In the genomic region with DNA sequence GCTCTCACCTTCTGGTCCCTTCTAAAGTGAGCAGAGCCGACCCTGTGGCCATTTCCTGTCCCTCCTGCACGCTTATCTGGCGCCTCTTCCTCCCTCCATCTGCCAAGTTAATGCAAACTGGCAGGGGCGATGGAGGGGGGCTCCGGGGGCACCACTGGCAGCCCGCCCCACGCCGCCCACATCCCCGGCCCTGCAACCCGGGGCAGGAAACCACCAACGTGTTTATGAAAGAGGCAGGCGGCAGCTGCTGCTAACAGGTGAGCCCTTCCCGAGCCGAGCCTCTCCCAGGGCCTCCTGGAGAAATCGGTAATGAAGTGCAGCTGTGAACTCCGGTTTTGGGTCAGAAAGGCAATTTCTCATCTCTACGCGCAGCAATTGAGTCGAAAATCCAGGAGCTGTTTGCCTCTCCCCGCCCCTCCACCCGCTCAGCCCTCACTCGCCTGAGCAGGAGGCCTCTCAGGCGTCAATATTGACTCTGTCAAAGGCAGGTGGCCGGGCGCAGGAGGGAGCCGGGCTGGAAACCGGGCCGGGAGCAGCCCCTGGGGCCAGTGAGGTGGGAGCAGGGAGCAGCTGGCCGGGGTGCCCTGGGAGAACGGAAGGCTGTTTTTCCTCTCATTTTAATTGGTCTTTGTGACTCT, we compare ENCODE assay signal across 1 cellular context.
TF ChIP-seq lines count a peak whose summit lies in the region.

No MANE protein-coding gene starts in this region.

TF ChIP-seq in HepG2, 621 proteins besides CTCF, POLR2A, EP300 and RAD21 (continued from another document and continues in another):
- TF ChIP-seq, protein P1, sequence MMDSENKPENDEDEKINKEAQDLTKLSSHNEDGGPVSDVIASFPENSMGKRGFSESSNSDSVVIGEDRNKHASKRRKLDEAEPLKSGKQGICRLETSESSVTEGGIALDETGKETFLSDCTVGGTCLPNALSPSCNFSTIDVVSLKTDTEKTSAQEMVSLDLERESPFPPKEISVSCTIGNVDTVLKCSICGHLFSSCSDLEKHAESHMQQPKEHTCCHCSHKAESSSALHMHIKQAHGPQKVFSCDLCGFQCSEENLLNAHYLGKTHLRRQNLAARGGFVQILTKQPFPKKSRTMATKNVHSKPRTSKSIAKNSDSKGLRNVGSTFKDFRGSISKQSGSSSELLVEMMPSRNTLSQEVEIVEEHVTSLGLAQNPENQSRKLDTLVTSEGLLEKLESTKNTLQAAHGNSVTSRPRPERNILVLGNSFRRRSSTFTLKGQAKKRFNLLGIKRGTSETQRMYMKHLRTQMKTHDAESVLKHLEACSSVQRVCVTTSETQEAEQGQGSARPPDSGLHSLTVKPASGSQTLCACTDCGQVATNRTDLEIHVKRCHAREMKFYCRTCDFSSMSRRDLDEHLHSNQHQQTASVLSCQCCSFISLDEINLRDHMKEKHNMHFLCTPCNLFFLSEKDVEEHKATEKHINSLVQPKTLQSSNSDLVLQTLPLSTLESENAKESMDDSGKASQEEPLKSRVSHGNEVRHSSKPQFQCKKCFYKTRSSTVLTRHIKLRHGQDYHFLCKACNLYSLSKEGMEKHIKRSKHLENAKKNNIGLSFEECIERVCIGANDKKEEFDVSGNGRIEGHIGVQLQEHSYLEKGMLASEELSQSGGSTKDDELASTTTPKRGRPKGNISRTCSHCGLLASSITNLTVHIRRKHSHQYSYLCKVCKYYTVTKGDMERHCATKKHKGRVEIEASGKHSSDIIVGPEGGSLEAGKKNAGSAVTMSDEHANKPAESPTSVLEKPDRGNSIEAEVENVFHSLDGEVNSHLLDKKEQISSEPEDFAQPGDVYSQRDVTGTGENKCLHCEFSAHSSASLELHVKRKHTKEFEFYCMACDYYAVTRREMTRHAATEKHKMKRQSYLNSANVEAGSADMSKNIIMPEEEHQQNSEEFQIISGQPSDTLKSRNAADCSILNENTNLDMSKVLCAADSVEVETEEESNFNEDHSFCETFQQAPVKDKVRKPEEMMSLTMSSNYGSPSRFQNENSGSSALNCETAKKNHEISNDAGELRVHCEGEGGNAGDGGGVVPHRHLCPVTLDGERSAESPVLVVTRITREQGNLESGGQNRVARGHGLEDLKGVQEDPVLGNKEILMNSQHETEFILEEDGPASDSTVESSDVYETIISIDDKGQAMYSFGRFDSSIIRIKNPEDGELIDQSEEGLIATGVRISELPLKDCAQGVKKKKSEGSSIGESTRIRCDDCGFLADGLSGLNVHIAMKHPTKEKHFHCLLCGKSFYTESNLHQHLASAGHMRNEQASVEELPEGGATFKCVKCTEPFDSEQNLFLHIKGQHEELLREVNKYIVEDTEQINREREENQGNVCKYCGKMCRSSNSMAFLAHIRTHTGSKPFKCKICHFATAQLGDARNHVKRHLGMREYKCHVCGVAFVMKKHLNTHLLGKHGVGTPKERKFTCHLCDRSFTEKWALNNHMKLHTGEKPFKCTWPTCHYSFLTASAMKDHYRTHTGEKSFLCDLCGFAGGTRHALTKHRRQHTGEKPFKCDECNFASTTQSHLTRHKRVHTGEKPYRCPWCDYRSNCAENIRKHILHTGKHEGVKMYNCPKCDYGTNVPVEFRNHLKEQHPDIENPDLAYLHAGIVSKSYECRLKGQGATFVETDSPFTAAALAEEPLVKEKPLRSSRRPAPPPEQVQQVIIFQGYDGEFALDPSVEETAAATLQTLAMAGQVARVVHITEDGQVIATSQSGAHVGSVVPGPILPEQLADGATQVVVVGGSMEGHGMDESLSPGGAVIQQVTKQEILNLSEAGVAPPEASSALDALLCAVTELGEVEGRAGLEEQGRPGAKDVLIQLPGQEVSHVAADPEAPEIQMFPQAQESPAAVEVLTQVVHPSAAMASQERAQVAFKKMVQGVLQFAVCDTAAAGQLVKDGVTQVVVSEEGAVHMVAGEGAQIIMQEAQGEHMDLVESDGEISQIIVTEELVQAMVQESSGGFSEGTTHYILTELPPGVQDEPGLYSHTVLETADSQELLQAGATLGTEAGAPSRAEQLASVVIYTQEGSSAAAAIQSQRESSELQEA (CRISPR knock-in tag; IDR thresholded peaks at IDR 0.05; ENCODE audit: not compliant biosample characterization) = peak; percentile 53
- TF ChIP-seq ZNF713 (CRISPR knock-in tag; IDR thresholded peaks at IDR 0.05) (peak; percentile 55; the same call in 1 of the 2 replicates), ZNF772 (CRISPR knock-in tag; IDR thresholded peaks at IDR 0.05) (peak; percentile 91), ZNF292 (CRISPR knock-in tag; IDR thresholded peaks at IDR 0.05; ENCODE audit: borderline replicate concordance, low read depth) (peak; percentile 98), NFYC (CRISPR knock-in tag; IDR thresholded peaks at IDR 0.05) (peak; percentile 41; the same call in 1 of the 2 replicates), YEATS4 (CRISPR knock-in tag; IDR thresholded peaks at IDR 0.05; ENCODE audit: borderline replicate concordance) (peak; percentile 58; the same call in 1 of the 2 replicates), ZFAT (CRISPR knock-in tag; conservative IDR thresholded peaks at IDR 0.05) (peak; percentile 63; the same call in 1 of the 2 replicates), MTF2 (CRISPR knock-in tag; IDR thresholded peaks at IDR 0.05; ENCODE audit: borderline replicate concordance) (no peak; the same call in 1 of the 2 replicates), MIER2 (CRISPR knock-in tag; IDR thresholded peaks at IDR 0.05) (peak; percentile 59; the same call in 1 of the 2 replicates), DR1 (CRISPR knock-in tag; IDR thresholded peaks at IDR 0.05) (no peak), GABPB1 (CRISPR knock-in tag; IDR thresholded peaks at IDR 0.05) (peak; percentile 68), GABPA (IDR thresholded peaks at IDR 0.05; ENCODE audit: low read depth, low read length) (no peak), GABPA (CRISPR knock-in tag; IDR thresholded peaks at IDR 0.05; ENCODE audit: low read depth) (no peak), FOXC1 (CRISPR knock-in tag; IDR thresholded peaks at IDR 0.05; ENCODE audit: borderline replicate concordance) (peak; percentile 83; the same call in 1 of the 2 replicates), HOXA3 (CRISPR knock-in tag; IDR thresholded peaks at IDR 0.05) (peak; percentile 83), GATAD2A (CRISPR knock-in tag; IDR thresholded peaks at IDR 0.05) (peak; percentile 85), ONECUT2 (CRISPR knock-in tag; IDR thresholded peaks at IDR 0.05) (peak; percentile 55), ETV5 (CRISPR knock-in tag; IDR thresholded peaks at IDR 0.05; ENCODE audit: borderline replicate concordance) (peak; percentile 74), TMF1 (CRISPR knock-in tag; IDR thresholded peaks at IDR 0.05; ENCODE audit: low read depth) (peak; percentile 83), RXRB (CRISPR knock-in tag; IDR thresholded peaks at IDR 0.05; ENCODE audit: borderline replicate concordance) (peak; percentile 81), ZNF451 (CRISPR knock-in tag; IDR thresholded peaks at IDR 0.05) (peak; percentile 90), MEIS1 (CRISPR knock-in tag; IDR thresholded peaks at IDR 0.05; ENCODE audit: borderline replicate concordance) (peak; percentile 74; the same call in 1 of the 2 replicates), SP4 (CRISPR knock-in tag; IDR thresholded peaks at IDR 0.05) (no peak), DPF2 (CRISPR knock-in tag; IDR thresholded peaks at IDR 0.05; ENCODE audit: borderline replicate concordance, low read depth) (peak; percentile 79), ZNF589 (CRISPR knock-in tag; conservative IDR thresholded peaks at IDR 0.05) (peak; percentile 84; the same call in 1 of the 2 replicates), KDM2A (CRISPR knock-in tag; IDR thresholded peaks at IDR 0.05; ENCODE audit: borderline replicate concordance, low read depth) (peak; percentile 90), ZNF709 (CRISPR knock-in tag; IDR thresholded peaks at IDR 0.05) (peak; percentile 94), MTA3 (CRISPR knock-in tag; IDR thresholded peaks at IDR 0.05) (no peak), HDAC1 (CRISPR knock-in tag; IDR thresholded peaks at IDR 0.05) (peak; percentile 97), ZC3H13 (CRISPR knock-in tag; IDR thresholded peaks at IDR 0.05) (0 out of 2 replicates have a peak, but pooled peaks have one; percentile 51), NFATC3 (CRISPR knock-in tag; IDR thresholded peaks at IDR 0.05) (peak; percentile 40; the same call in 1 of the 2 replicates)
- TF ChIP-seq, protein P2, sequence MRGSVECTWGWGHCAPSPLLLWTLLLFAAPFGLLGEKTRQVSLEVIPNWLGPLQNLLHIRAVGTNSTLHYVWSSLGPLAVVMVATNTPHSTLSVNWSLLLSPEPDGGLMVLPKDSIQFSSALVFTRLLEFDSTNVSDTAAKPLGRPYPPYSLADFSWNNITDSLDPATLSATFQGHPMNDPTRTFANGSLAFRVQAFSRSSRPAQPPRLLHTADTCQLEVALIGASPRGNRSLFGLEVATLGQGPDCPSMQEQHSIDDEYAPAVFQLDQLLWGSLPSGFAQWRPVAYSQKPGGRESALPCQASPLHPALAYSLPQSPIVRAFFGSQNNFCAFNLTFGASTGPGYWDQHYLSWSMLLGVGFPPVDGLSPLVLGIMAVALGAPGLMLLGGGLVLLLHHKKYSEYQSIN (CRISPR knock-in tag; IDR thresholded peaks at IDR 0.05; ENCODE audit: borderline replicate concordance) = no peak
- TF ChIP-seq, protein P3, sequence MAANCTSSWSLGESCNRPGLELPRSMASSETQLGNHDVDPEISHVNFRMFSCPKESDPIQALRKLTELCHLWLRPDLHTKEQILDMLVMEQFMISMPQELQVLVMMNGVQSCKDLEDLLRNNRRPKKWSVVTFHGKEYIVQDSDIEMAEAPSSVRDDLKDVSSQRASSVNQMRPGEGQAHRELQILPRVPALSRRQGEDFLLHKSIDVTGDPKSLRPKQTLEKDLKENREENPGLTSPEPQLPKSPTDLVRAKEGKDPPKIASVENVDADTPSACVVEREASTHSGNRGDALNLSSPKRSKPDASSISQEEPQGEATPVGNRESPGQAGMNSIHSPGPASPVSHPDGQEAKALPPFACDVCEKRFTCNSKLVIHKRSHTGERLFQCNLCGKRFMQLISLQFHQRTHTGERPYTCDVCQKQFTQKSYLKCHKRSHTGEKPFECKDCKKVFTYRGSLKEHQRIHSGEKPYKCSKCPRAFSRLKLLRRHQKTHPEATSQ (CRISPR knock-in tag; IDR thresholded peaks at IDR 0.05; ENCODE audit: borderline replicate concordance) = peak; percentile 71; the same call in 1 of the 2 replicates
- TF ChIP-seq, protein P4, sequence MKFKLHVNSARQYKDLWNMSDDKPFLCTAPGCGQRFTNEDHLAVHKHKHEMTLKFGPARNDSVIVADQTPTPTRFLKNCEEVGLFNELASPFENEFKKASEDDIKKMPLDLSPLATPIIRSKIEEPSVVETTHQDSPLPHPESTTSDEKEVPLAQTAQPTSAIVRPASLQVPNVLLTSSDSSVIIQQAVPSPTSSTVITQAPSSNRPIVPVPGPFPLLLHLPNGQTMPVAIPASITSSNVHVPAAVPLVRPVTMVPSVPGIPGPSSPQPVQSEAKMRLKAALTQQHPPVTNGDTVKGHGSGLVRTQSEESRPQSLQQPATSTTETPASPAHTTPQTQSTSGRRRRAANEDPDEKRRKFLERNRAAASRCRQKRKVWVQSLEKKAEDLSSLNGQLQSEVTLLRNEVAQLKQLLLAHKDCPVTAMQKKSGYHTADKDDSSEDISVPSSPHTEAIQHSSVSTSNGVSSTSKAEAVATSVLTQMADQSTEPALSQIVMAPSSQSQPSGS (CRISPR knock-in tag; IDR thresholded peaks at IDR 0.05) = no peak
- TF ChIP-seq, protein P5, sequence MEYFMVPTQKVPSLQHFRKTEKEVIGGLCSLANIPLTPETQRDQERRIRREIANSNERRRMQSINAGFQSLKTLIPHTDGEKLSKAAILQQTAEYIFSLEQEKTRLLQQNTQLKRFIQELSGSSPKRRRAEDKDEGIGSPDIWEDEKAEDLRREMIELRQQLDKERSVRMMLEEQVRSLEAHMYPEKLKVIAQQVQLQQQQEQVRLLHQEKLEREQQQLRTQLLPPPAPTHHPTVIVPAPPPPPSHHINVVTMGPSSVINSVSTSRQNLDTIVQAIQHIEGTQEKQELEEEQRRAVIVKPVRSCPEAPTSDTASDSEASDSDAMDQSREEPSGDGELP (IDR thresholded peaks at IDR 0.05; ENCODE audit: borderline replicate concordance, low read depth) = peak; percentile 89; the same call in 1 of the 2 replicates
- TF ChIP-seq, protein P6, sequence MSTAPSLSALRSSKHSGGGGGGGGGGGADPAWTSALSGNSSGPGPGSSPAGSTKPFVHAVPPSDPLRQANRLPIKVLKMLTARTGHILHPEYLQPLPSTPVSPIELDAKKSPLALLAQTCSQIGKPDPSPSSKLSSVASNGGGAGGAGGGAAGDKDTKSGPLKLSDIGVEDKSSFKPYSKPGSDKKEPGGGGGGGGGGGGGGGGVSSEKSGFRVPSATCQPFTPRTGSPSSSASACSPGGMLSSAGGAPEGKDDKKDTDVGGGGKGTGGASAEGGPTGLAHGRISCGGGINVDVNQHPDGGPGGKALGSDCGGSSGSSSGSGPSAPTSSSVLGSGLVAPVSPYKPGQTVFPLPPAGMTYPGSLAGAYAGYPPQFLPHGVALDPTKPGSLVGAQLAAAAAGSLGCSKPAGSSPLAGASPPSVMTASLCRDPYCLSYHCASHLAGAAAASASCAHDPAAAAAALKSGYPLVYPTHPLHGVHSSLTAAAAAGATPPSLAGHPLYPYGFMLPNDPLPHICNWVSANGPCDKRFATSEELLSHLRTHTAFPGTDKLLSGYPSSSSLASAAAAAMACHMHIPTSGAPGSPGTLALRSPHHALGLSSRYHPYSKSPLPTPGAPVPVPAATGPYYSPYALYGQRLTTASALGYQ (CRISPR knock-in tag; IDR thresholded peaks at IDR 0.05) = peak; percentile 73
- TF ChIP-seq, protein P7, sequence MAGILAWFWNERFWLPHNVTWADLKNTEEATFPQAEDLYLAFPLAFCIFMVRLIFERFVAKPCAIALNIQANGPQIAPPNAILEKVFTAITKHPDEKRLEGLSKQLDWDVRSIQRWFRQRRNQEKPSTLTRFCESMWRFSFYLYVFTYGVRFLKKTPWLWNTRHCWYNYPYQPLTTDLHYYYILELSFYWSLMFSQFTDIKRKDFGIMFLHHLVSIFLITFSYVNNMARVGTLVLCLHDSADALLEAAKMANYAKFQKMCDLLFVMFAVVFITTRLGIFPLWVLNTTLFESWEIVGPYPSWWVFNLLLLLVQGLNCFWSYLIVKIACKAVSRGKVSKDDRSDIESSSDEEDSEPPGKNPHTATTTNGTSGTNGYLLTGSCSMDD (CRISPR knock-in tag; IDR thresholded peaks at IDR 0.05) = 0 out of 2 replicates have a peak, but pooled peaks have one; percentile 75
- TF ChIP-seq, protein P8, sequence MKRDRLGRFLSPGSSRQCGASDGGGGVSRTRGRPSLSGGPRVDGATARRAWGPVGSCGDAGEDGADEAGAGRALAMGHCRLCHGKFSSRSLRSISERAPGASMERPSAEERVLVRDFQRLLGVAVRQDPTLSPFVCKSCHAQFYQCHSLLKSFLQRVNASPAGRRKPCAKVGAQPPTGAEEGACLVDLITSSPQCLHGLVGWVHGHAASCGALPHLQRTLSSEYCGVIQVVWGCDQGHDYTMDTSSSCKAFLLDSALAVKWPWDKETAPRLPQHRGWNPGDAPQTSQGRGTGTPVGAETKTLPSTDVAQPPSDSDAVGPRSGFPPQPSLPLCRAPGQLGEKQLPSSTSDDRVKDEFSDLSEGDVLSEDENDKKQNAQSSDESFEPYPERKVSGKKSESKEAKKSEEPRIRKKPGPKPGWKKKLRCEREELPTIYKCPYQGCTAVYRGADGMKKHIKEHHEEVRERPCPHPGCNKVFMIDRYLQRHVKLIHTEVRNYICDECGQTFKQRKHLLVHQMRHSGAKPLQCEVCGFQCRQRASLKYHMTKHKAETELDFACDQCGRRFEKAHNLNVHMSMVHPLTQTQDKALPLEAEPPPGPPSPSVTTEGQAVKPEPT (CRISPR knock-in tag; IDR thresholded peaks at IDR 0.05; ENCODE audit: low read depth) = peak; percentile 86
